ENCODE assay signal across 26 cellular contexts in genomic region chr17:35068249-35068648, GRCh38. TPM values are rescaled to one million over a fixed set of nuclear protein-coding genes. Genes with fewer than 3 reads are reported as not detected.
A peak's percentile ranks its signal among the peaks of the same experiment; 100 is the strongest.
DNase-seq lines count a peak whose midpoint lies in the region; ATAC-seq and TF ChIP-seq lines count a peak whose summit lies in the region.
"Had no signal": no experiment of that assay in that cellular context is flagged by ENCODE, and none has a peak within 500 bp of the region (broad histone marks: within the 10 kb centered on the region; RNA-seq: fewer than 3 reads in every experiment).

No MANE protein-coding gene starts in this region.

- H3K36me3 Mint-ChIP-seq in T-helper 1 cell treated with Interleukin-12 subunit alpha and Interleukin-12 subunit beta and Interleukin-4 antibody, amounts not matched to agents 30 μg/mL and 1 μg/mL, for 36 hours (ENCODE audit: low read depth) = peaks cover 34% of the 10 kb centered on the region
- H3K36me3 Mint-ChIP-seq in glutamatergic neuron (ENCODE audit: unreplicated experiment) = no peaks in the 10 kb centered on the region

- no peak for TF ChIP-seq CTCF in glutamatergic neuron (IDR thresholded peaks at IDR 0.05; ENCODE audit: partially characterized antibody, unreplicated experiment)

- peaks cover 70% of the 10 kb centered on the region for H3K4me1 Mint-ChIP-seq in T-helper 1 cell treated with Interleukin-12 subunit alpha and Interleukin-12 subunit beta and Interleukin-4 antibody, amounts not matched to agents 30 μg/mL and 1 μg/mL, for 36 hours (ENCODE audit: low read depth)
- H3K4me1 Mint-ChIP-seq in glutamatergic neuron (ENCODE audit: low read depth, unreplicated experiment) = peaks cover 26% of the 10 kb centered on the region

- H3K27ac Mint-ChIP-seq in T-helper 1 cell treated with Interleukin-12 subunit alpha and Interleukin-12 subunit beta and Interleukin-4 antibody, amounts not matched to agents 30 μg/mL and 1 μg/mL, for 36 hours = peak overlapping the region; percentile 66
- H3K27ac Mint-ChIP-seq in glutamatergic neuron (ENCODE audit: unreplicated experiment) = no peak overlapping the region
- H3K27ac Mint-ChIP-seq: activated naive CD8-positive, alpha-beta T cell treated with anti-CD3 and anti-CD28 coated beads for 36 hours; endodermal cell had no signal

- H3K4me3 Mint-ChIP-seq in T-helper 1 cell treated with Interleukin-12 subunit alpha and Interleukin-12 subunit beta and Interleukin-4 antibody, amounts not matched to agents 30 μg/mL and 1 μg/mL, for 36 hours = peak overlapping the region; percentile 69
- H3K4me3 Mint-ChIP-seq in glutamatergic neuron (ENCODE audit: unreplicated experiment) = peak overlapping the region; percentile 64
- H3K4me3 Mint-ChIP-seq: activated naive CD8-positive, alpha-beta T cell treated with anti-CD3 and anti-CD28 coated beads for 36 hours; endodermal cell; neural crest cell had no signal

- H3K9me3 Mint-ChIP-seq in T-helper 1 cell treated with Interleukin-12 subunit alpha and Interleukin-12 subunit beta and Interleukin-4 antibody, amounts not matched to agents 30 μg/mL and 1 μg/mL, for 36 hours = no peaks in the 10 kb centered on the region
- H3K9me3 Mint-ChIP-seq in glutamatergic neuron (ENCODE audit: unreplicated experiment) = peaks cover 2% of the 10 kb centered on the region
- H3K9me3 Mint-ChIP-seq: activated naive CD8-positive, alpha-beta T cell treated with anti-CD3 and anti-CD28 coated beads for 36 hours; endodermal cell; neural crest cell had no signal

- ATAC-seq in GM18873 (IDR thresholded peaks at IDR 0.05; ENCODE audit: low FRiP score, unreplicated experiment) (no peak), HG02885 (IDR thresholded peaks at IDR 0.05; ENCODE audit: poor library complexity, unreplicated experiment) (no peak)
- ATAC-seq: left lung, Panc1, psoas muscle had no signal

- DNase-seq in NCI-H2171 treated with DMSO at 0.1 percent for 48 hours (lab: John Stamatoyannopoulos, UW) = peak; percentile 62
- DNase-seq in NCI-H2171 (lab: John Stamatoyannopoulos, UW) = no peak
- no peak for DNase-seq in glutamatergic neuron
- DNase-seq in substantia nigra (lab: John Stamatoyannopoulos, UW) = no peak
- no peak for DNase-seq in AG20443 (ENCODE audit: low spot score)
- DNase-seq: 8988T; activated naive CD8-positive, alpha-beta T cell treated with anti-CD3 and anti-CD28 coated beads for 36 hours; BE2C; endodermal cell; GOT3; left lung; NCI-H187 treated with DMSO at 0.1 percent for 48 hours; psoas muscle; spleen; stimulated activated CD4-positive, alpha-beta T cell treated with anti-CD3 and anti-CD28 coated beads, Interleukin-4, amount 100 ng/mL, for 4 hours; T-helper 2 cell had no signal

- no peaks in the 10 kb centered on the region for H3K27me3 Mint-ChIP-seq in T-helper 1 cell treated with Interleukin-12 subunit alpha and Interleukin-12 subunit beta and Interleukin-4 antibody, amounts not matched to agents 30 μg/mL and 1 μg/mL, for 36 hours (ENCODE audit: low read depth)
- no peaks in the 10 kb centered on the region for H3K27me3 Mint-ChIP-seq in glutamatergic neuron (ENCODE audit: unreplicated experiment)
- H3K27me3 Mint-ChIP-seq: activated naive CD8-positive, alpha-beta T cell treated with anti-CD3 and anti-CD28 coated beads for 36 hours had no signal

- peak overlapping the region; percentile 75 for H3K27ac ChIP-seq in substantia nigra (ENCODE audit: low read depth, low read length, poor library complexity, severe bottlenecking)
- H3K27ac ChIP-seq: left lung, psoas muscle, SJSA1, spleen, vagina, VCaP had no signal

RNA-seq across cellular contexts. Expression of gene RFFL, which starts 4.7 kb away (rescaled TPM):
- 16.5 TPM for total RNA-seq in glutamatergic neuron (ENCODE audit: unreplicated experiment)

RNA-seq across cellular contexts. Expression of gene RAD51D, which starts 51.4 kb away (rescaled TPM):
- 10.1 TPM for total RNA-seq in glutamatergic neuron (ENCODE audit: unreplicated experiment)

RNA-seq across cellular contexts. Expression of gene FNDC8, which starts 53.2 kb away (rescaled TPM):
- total RNA-seq in glutamatergic neuron (ENCODE audit: unreplicated experiment) = not detected
- total RNA-seq: activated naive CD8-positive, alpha-beta T cell treated with anti-CD3 and anti-CD28 coated beads for 36 hours; endodermal cell; fibroblast of lung; left lung; NCI-H460; neural crest cell; psoas muscle; SJSA1; spleen; vagina had no signal
